20 cellular contexts compared by ENCODE assay signal in genomic region chr4:182955411-182955810, GRCh38.
"Had no signal": no experiment of that assay in that cellular context is flagged by ENCODE, and none has a peak within 500 bp of the region (broad histone marks: within the 10 kb centered on the region; RNA-seq: fewer than 3 reads in every experiment).

No MANE protein-coding gene starts in this region.

- H3K27ac ChIP-seq: gastrocnemius medialis, heart left ventricle, lower lobe of right lung, pancreas, tibial nerve had no signal

- H3K4me3 ChIP-seq: gastrocnemius medialis, heart left ventricle, lower lobe of right lung, pancreas, tibial nerve had no signal

- H3K4me1 Mint-ChIP-seq: brain; mesothelial cell of epicardium; stimulated activated memory B cell treated with anti-CD40 and anti-IgM and Interleukin-4, amounts not matched to agents 10 μg/mL and 1 μg/mL and 100 μg/mL, for 72 hours; T-helper 17 cell; WTC11 had no signal

- H3K9me3 ChIP-seq: gastrocnemius medialis, lower lobe of right lung, pancreas had no signal

- H3K27me3 Mint-ChIP-seq: activated naive CD8-positive, alpha-beta T cell; dendritic cell treated with granulocyte-macrophage colony-stimulating factor and Interleukin-4, amounts not matched to agents 40 ng/mL and 50 ng/mL, for 4 days; stimulated activated memory B cell treated with anti-CD40 and anti-IgM and Interleukin-4, amounts not matched to agents 10 μg/mL and 1 μg/mL and 100 μg/mL, for 72 hours; T-helper 17 cell had no signal

- ATAC-seq: effector memory CD8-positive, alpha-beta T cell; gastrocnemius medialis; heart left ventricle; left colon; lower lobe of right lung; pancreas; stimulated activated memory B cell treated with anti-CD40 and anti-IgM and Interleukin-4, amounts not matched to agents 10 μg/mL and 1 μg/mL and 100 μg/mL, for 72 hours; T-helper 17 cell; WTC11 had no signal

- H3K27ac Mint-ChIP-seq: activated naive CD8-positive, alpha-beta T cell; brain; dendritic cell treated with granulocyte-macrophage colony-stimulating factor and Interleukin-4, amounts not matched to agents 40 ng/mL and 50 ng/mL, for 4 days; effector memory CD8-positive, alpha-beta T cell; mesothelial cell of epicardium; stimulated activated memory B cell treated with anti-CD40 and anti-IgM and Interleukin-4, amounts not matched to agents 10 μg/mL and 1 μg/mL and 100 μg/mL, for 72 hours; T-helper 17 cell; WTC11 had no signal

- H3K4me1 ChIP-seq: gastrocnemius medialis, heart left ventricle, lower lobe of right lung, pancreas, tibial nerve had no signal

- H3K27me3 ChIP-seq: gastrocnemius medialis, heart left ventricle, pancreas, tibial nerve had no signal

- H3K36me3 ChIP-seq: gastrocnemius medialis, heart left ventricle, lower lobe of right lung, pancreas, tibial nerve had no signal

- DNase-seq: activated CD4-positive, alpha-beta T cell treated with anti-CD3 and anti-CD28 coated beads for 48 hours; activated gamma-delta T cell treated with Interleukin-2 at 50 U/mL for 16 hours; amygdala; effector memory CD8-positive, alpha-beta T cell; gastrocnemius medialis; heart left ventricle; left colon; lower lobe of right lung; pancreas; stimulated activated CD4-positive, alpha-beta T cell treated with anti-CD3 and anti-CD28 coated beads, Interleukin-12 subunit alpha, Interleukin-12 subunit beta, amount 100 ng/mL, for 4 hours; stimulated activated CD4-positive, alpha-beta T cell treated with anti-CD3 and anti-CD28 coated beads, Interleukin-2, amount 100 ng/mL, for 24 hours; substantia nigra; T-helper 17 cell had no signal

- H3K36me3 Mint-ChIP-seq: brain; mesothelial cell of epicardium; stimulated activated memory B cell treated with anti-CD40 and anti-IgM and Interleukin-4, amounts not matched to agents 10 μg/mL and 1 μg/mL and 100 μg/mL, for 72 hours had no signal

- H3K4me3 Mint-ChIP-seq: activated naive CD8-positive, alpha-beta T cell; brain; dendritic cell treated with granulocyte-macrophage colony-stimulating factor and Interleukin-4, amounts not matched to agents 40 ng/mL and 50 ng/mL, for 4 days; effector memory CD8-positive, alpha-beta T cell; mesothelial cell of epicardium; stimulated activated memory B cell treated with anti-CD40 and anti-IgM and Interleukin-4, amounts not matched to agents 10 μg/mL and 1 μg/mL and 100 μg/mL, for 72 hours; T-helper 17 cell; WTC11 had no signal
